24 cellular contexts compared by ENCODE assay signal in the genomic region with DNA sequence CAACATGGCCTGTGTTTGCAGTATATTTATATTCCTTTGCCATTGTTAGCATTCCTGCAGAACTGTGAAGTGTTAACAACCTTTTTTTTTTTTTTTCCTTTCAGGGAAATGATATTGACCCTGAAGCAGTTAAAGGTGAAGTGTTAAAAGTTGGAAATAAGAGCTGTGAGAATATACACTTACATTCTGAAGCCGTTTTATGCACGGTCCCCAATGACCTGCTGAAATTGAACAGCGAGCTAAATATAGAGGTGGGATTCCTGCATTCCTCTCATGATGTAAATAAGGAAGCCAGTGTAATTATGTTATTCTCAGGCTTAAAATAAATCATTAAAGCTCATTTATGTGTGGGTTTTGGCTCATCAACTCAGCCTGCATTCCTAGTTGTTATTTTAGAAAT.
"Had no signal": no experiment of that assay in that cellular context is flagged by ENCODE, and none has a peak within 500 bp of the region (broad histone marks: within the 10 kb centered on the region; RNA-seq: fewer than 3 reads in every experiment).

No MANE protein-coding gene starts in this region.

- H3K27me3 ChIP-seq: brain microvascular endothelial cell had no signal

- H3K36me3 ChIP-seq: brain microvascular endothelial cell had no signal

- H3K36me3 Mint-ChIP-seq: activated CD4-positive, alpha-beta memory T cell treated with anti-CD3 and anti-CD28 coated beads for 36 hours; activated naive CD4-positive, alpha-beta T cell treated with anti-CD3 and anti-CD28 coated beads, Interleukin-2, amount 10 ng/mL, durations not matched to agents 7 days and 5 days; activated naive CD4-positive, alpha-beta T cell treated with anti-CD3 and anti-CD28 coated beads, Interleukin-2, amount 50 U/mL, for 72 hours; activated naive CD8-positive, alpha-beta T cell treated with anti-CD3 and anti-CD28 coated beads, Interleukin-2, amount 10 ng/mL, durations not matched to agents 7 days and 5 days had no signal

- H3K27ac Mint-ChIP-seq: activated CD4-positive, alpha-beta memory T cell treated with anti-CD3 and anti-CD28 coated beads for 36 hours; activated CD4-positive, alpha-beta T cell treated with anti-CD3 and anti-CD28 coated beads for 36 hours; activated CD4-positive, alpha-beta T cell treated with anti-CD3 and anti-CD28 coated beads, Interleukin-2, amount 10 ng/mL, durations not matched to agents 24 days and 14 days; activated CD8-positive, alpha-beta T cell treated with anti-CD3 and anti-CD28 coated beads, Interleukin-2, amount 10 ng/mL, durations not matched to agents 7 days and 5 days; activated naive CD4-positive, alpha-beta T cell treated with anti-CD3 and anti-CD28 coated beads, Interleukin-2, amount 10 ng/mL, durations not matched to agents 7 days and 5 days; activated naive CD4-positive, alpha-beta T cell treated with anti-CD3 and anti-CD28 coated beads, Interleukin-2, amount 50 U/mL, for 72 hours; activated naive CD8-positive, alpha-beta T cell treated with anti-CD3 and anti-CD28 coated beads, Interleukin-2, amount 10 ng/mL, durations not matched to agents 7 days and 5 days; activated T-cell treated with anti-CD3 and anti-CD28 coated beads, Interleukin-2, amount 50 U/mL, for 24 hours; activated T-cell treated with anti-CD3 and anti-CD28 coated beads, Interleukin-2, amount 50 U/mL, for 72 hours; dendritic cell treated with granulocyte-macrophage colony-stimulating factor and Interleukin-4, amounts not matched to agents 40 ng/mL and 50 ng/mL, for 4 days; effector memory CD8-positive, alpha-beta T cell had no signal

- DNase-seq: activated CD4-positive, alpha-beta memory T cell treated with anti-CD3 and anti-CD28 coated beads for 36 hours; activated CD4-positive, alpha-beta T cell treated with anti-CD3 and anti-CD28 coated beads for 36 hours; activated CD4-positive, alpha-beta T cell treated with anti-CD3 and anti-CD28 coated beads, Interleukin-2, amount 10 ng/mL, durations not matched to agents 24 days and 14 days; activated CD4-positive, CD25-positive, alpha-beta regulatory T cell; activated CD4-positive, CD25-positive, alpha-beta regulatory T cell treated with anti-CD3 and anti-CD28 coated beads, Interleukin-2, amount 50 U/mL, for 72 hours; activated CD8-positive, alpha-beta memory T cell treated with anti-CD3 and anti-CD28 coated beads, Interleukin-2, amount 50 U/mL, for 48 hours; activated CD8-positive, alpha-beta T cell treated with anti-CD3 and anti-CD28 coated beads, Interleukin-2, amount 10 ng/mL, durations not matched to agents 7 days and 5 days; activated gamma-delta T cell; activated naive CD4-positive, alpha-beta T cell; activated naive CD4-positive, alpha-beta T cell treated with anti-CD3 and anti-CD28 coated beads, Interleukin-2, amount 10 ng/mL, durations not matched to agents 7 days and 5 days; activated naive CD8-positive, alpha-beta T cell treated with anti-CD3 and anti-CD28 coated beads, Interleukin-2, amount 10 ng/mL, durations not matched to agents 7 days and 5 days; activated T-cell treated with anti-CD3 and anti-CD28 coated beads for 4 hours; activated T-cell treated with anti-CD3 and anti-CD28 coated beads, Interleukin-2, amount 50 U/mL, for 24 hours; activated T-cell treated with anti-CD3 and anti-CD28 coated beads, Interleukin-2, amount 50 U/mL, for 72 hours; brain microvascular endothelial cell; effector CD4-positive, alpha-beta T cell; effector memory CD8-positive, alpha-beta T cell; foreskin fibroblast; head of caudate nucleus; T-helper 2 cell had no signal

- ATAC-seq: activated CD4-positive, alpha-beta T cell treated with anti-CD3 and anti-CD28 coated beads for 36 hours; activated CD8-positive, alpha-beta T cell treated with anti-CD3 and anti-CD28 coated beads, Interleukin-2, amount 10 ng/mL, durations not matched to agents 7 days and 5 days; activated naive CD4-positive, alpha-beta T cell treated with anti-CD3 and anti-CD28 coated beads, Interleukin-2, amount 50 U/mL, for 72 hours; activated T-cell treated with anti-CD3 and anti-CD28 coated beads, Interleukin-2, amount 50 U/mL, for 72 hours; effector memory CD8-positive, alpha-beta T cell had no signal

- H3K4me1 Mint-ChIP-seq: activated CD4-positive, alpha-beta T cell treated with anti-CD3 and anti-CD28 coated beads for 36 hours; activated CD4-positive, alpha-beta T cell treated with anti-CD3 and anti-CD28 coated beads, Interleukin-2, amount 10 ng/mL, durations not matched to agents 24 days and 14 days; activated naive CD4-positive, alpha-beta T cell treated with anti-CD3 and anti-CD28 coated beads, Interleukin-2, amount 10 ng/mL, durations not matched to agents 7 days and 5 days; activated naive CD8-positive, alpha-beta T cell treated with anti-CD3 and anti-CD28 coated beads, Interleukin-2, amount 10 ng/mL, durations not matched to agents 7 days and 5 days; central memory CD8-positive, alpha-beta T cell had no signal

- H3K27me3 Mint-ChIP-seq: dendritic cell treated with granulocyte-macrophage colony-stimulating factor and Interleukin-4, amounts not matched to agents 40 ng/mL and 50 ng/mL, for 4 days had no signal

- H3K9me3 Mint-ChIP-seq: activated CD4-positive, alpha-beta memory T cell treated with anti-CD3 and anti-CD28 coated beads for 36 hours; activated CD4-positive, alpha-beta T cell treated with anti-CD3 and anti-CD28 coated beads, Interleukin-2, amount 10 ng/mL, durations not matched to agents 24 days and 14 days; activated naive CD4-positive, alpha-beta T cell treated with anti-CD3 and anti-CD28 coated beads, Interleukin-2, amount 10 ng/mL, durations not matched to agents 7 days and 5 days; activated naive CD4-positive, alpha-beta T cell treated with anti-CD3 and anti-CD28 coated beads, Interleukin-2, amount 50 U/mL, for 72 hours; activated naive CD8-positive, alpha-beta T cell treated with anti-CD3 and anti-CD28 coated beads, Interleukin-2, amount 10 ng/mL, durations not matched to agents 7 days and 5 days; activated T-cell treated with anti-CD3 and anti-CD28 coated beads, Interleukin-2, amount 50 U/mL, for 24 hours; activated T-cell treated with anti-CD3 and anti-CD28 coated beads, Interleukin-2, amount 50 U/mL, for 72 hours; central memory CD8-positive, alpha-beta T cell; dendritic cell treated with granulocyte-macrophage colony-stimulating factor and Interleukin-4, amounts not matched to agents 40 ng/mL and 50 ng/mL, for 4 days; effector memory CD8-positive, alpha-beta T cell had no signal

- H3K4me3 ChIP-seq: coronary artery had no signal

- H3K4me3 Mint-ChIP-seq: activated CD4-positive, alpha-beta memory T cell treated with anti-CD3 and anti-CD28 coated beads for 36 hours; activated CD4-positive, alpha-beta T cell treated with anti-CD3 and anti-CD28 coated beads for 36 hours; activated CD4-positive, alpha-beta T cell treated with anti-CD3 and anti-CD28 coated beads, Interleukin-2, amount 10 ng/mL, durations not matched to agents 24 days and 14 days; activated CD8-positive, alpha-beta T cell treated with anti-CD3 and anti-CD28 coated beads, Interleukin-2, amount 10 ng/mL, durations not matched to agents 7 days and 5 days; activated naive CD4-positive, alpha-beta T cell treated with anti-CD3 and anti-CD28 coated beads, Interleukin-2, amount 10 ng/mL, durations not matched to agents 7 days and 5 days; activated naive CD8-positive, alpha-beta T cell treated with anti-CD3 and anti-CD28 coated beads, Interleukin-2, amount 10 ng/mL, durations not matched to agents 7 days and 5 days; activated T-cell treated with anti-CD3 and anti-CD28 coated beads, Interleukin-2, amount 50 U/mL, for 24 hours; activated T-cell treated with anti-CD3 and anti-CD28 coated beads, Interleukin-2, amount 50 U/mL, for 72 hours; central memory CD8-positive, alpha-beta T cell; dendritic cell treated with granulocyte-macrophage colony-stimulating factor and Interleukin-4, amounts not matched to agents 40 ng/mL and 50 ng/mL, for 4 days; effector memory CD8-positive, alpha-beta T cell had no signal

- H3K27ac ChIP-seq: brain microvascular endothelial cell, coronary artery had no signal
